Comparison of ENCODE assay signal across 2 cellular contexts in the genomic region with DNA sequence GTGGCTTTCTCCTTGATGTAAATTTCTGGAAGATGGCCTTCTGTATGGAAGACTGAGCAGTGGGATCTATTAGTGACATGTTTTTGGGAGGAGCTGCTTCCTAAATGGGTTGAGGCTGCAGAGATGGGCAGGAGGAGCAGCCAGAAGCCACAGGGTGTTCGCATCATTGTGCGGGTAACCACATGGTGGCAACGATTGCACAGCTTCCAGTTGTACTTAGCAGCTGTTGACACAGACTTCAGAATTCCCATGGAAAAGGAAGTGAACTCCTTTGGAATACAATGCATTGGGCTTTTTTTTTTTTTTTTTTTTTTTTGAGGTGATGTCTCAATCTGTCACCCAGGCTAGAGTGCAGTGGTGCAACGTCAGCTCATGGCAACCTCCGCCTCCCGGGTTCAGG.
TF ChIP-seq lines count a peak whose summit lies in the region.

No MANE protein-coding gene starts in this region.

TF ChIP-seq in GM12878, 131 proteins besides CTCF, POLR2A, EP300 and RAD21 (continued from another document):
- no peak for TF ChIP-seq CBX5 (IDR thresholded peaks at IDR 0.05; ENCODE audit: low read depth)

TF ChIP-seq in HepG2, 621 proteins besides CTCF, POLR2A, EP300 and RAD21 (continued from another document):
- TF ChIP-seq ELF3 (CRISPR knock-in tag; IDR thresholded peaks at IDR 0.05) (peak; percentile 64), NR2F6 (IDR thresholded peaks at IDR 0.05) (no peak), NR2F6 (CRISPR knock-in tag; IDR thresholded peaks at IDR 0.05) (peak; percentile 16; the same call in 1 of the 2 replicates), SAP130 (CRISPR knock-in tag; IDR thresholded peaks at IDR 0.05; ENCODE audit: low read depth) (peak; percentile 33; the same call in 1 of the 2 replicates), MIER3 (CRISPR knock-in tag; IDR thresholded peaks at IDR 0.05; ENCODE audit: borderline replicate concordance) (0 out of 2 replicates have a peak, but pooled peaks have one; percentile 34), SALL1 (CRISPR knock-in tag; IDR thresholded peaks at IDR 0.05) (0 out of 2 replicates have a peak, but pooled peaks have one; percentile 28), SOX13 (IDR thresholded peaks at IDR 0.05) (no peak), SOX13 (CRISPR knock-in tag; conservative IDR thresholded peaks at IDR 0.05 in 1 of 2, IDR thresholded peaks at IDR 0.05 in 1 of 2) (peak in 1 of 2 experiments; percentile 45; a peak in 1 of 4 replicates), ZNF331 (CRISPR knock-in tag; IDR thresholded peaks at IDR 0.05) (0 out of 2 replicates have a peak, but pooled peaks have one; percentile 21), NPAS2 (CRISPR knock-in tag; IDR thresholded peaks at IDR 0.05; ENCODE audit: borderline replicate concordance) (no peak), TBX2 (CRISPR knock-in tag; IDR thresholded peaks at IDR 0.05; ENCODE audit: borderline replicate concordance) (no peak), RARA (CRISPR knock-in tag; IDR thresholded peaks at IDR 0.05) (0 out of 2 replicates have a peak, but pooled peaks have one; percentile 14), NFKB2 (CRISPR knock-in tag; IDR thresholded peaks at IDR 0.05; ENCODE audit: borderline replicate concordance) (no peak), STAG1 (CRISPR knock-in tag; IDR thresholded peaks at IDR 0.05) (peak; percentile 87), JDP2 (CRISPR knock-in tag; IDR thresholded peaks at IDR 0.05; ENCODE audit: borderline replicate concordance) (no peak), SMC3 (IDR thresholded peaks at IDR 0.05; ENCODE audit: low read length) (peak; percentile 83), GABPB1 (CRISPR knock-in tag; IDR thresholded peaks at IDR 0.05) (no peak), SOX6 (IDR thresholded peaks at IDR 0.05) (no peak), SOX6 (CRISPR knock-in tag; IDR thresholded peaks at IDR 0.05) (peak; percentile 67; the same call in 1 of the 2 replicates), GABPA (IDR thresholded peaks at IDR 0.05; ENCODE audit: low read depth, low read length) (no peak), GABPA (CRISPR knock-in tag; IDR thresholded peaks at IDR 0.05; ENCODE audit: low read depth) (0 out of 2 replicates have a peak, but pooled peaks have one; percentile 9), ZNF619 (CRISPR knock-in tag; IDR thresholded peaks at IDR 0.05) (no peak), PAWR (CRISPR knock-in tag; IDR thresholded peaks at IDR 0.05; ENCODE audit: borderline replicate concordance) (no peak), RXRB (CRISPR knock-in tag; IDR thresholded peaks at IDR 0.05; ENCODE audit: borderline replicate concordance) (0 out of 2 replicates have a peak, but pooled peaks have one; percentile 27), TEAD3 (CRISPR knock-in tag; optimal IDR thresholded peaks at IDR 0.05; ENCODE audit: borderline replicate concordance) (peak; percentile 38), CEBPG (CRISPR knock-in tag; IDR thresholded peaks at IDR 0.05) (0 out of 2 replicates have a peak, but pooled peaks have one; percentile 22), FOSL2 (CRISPR knock-in tag; IDR thresholded peaks at IDR 0.05) (0 out of 2 replicates have a peak, but pooled peaks have one; percentile 23), IRF2 (CRISPR knock-in tag; IDR thresholded peaks at IDR 0.05) (0 out of 2 replicates have a peak, but pooled peaks have one; percentile 20), CEBPB (IDR thresholded peaks at IDR 0.05; ENCODE audit: borderline replicate concordance, low read depth, low read length) (peak; percentile 14; the same call in 1 of the 2 replicates), ELF1 (CRISPR knock-in tag; IDR thresholded peaks at IDR 0.05) (0 out of 2 replicates have a peak, but pooled peaks have one; percentile 18), FOXO1 (CRISPR knock-in tag; IDR thresholded peaks at IDR 0.05) (peak; percentile 69; the same call in 1 of the 2 replicates), ETV5 (CRISPR knock-in tag; IDR thresholded peaks at IDR 0.05; ENCODE audit: borderline replicate concordance) (peak; percentile 23; the same call in 1 of the 2 replicates), FOXK1 (CRISPR knock-in tag; IDR thresholded peaks at IDR 0.05; ENCODE audit: borderline replicate concordance, low read depth) (peak; percentile 44; the same call in 1 of the 2 replicates)
- TF ChIP-seq, protein P1, sequence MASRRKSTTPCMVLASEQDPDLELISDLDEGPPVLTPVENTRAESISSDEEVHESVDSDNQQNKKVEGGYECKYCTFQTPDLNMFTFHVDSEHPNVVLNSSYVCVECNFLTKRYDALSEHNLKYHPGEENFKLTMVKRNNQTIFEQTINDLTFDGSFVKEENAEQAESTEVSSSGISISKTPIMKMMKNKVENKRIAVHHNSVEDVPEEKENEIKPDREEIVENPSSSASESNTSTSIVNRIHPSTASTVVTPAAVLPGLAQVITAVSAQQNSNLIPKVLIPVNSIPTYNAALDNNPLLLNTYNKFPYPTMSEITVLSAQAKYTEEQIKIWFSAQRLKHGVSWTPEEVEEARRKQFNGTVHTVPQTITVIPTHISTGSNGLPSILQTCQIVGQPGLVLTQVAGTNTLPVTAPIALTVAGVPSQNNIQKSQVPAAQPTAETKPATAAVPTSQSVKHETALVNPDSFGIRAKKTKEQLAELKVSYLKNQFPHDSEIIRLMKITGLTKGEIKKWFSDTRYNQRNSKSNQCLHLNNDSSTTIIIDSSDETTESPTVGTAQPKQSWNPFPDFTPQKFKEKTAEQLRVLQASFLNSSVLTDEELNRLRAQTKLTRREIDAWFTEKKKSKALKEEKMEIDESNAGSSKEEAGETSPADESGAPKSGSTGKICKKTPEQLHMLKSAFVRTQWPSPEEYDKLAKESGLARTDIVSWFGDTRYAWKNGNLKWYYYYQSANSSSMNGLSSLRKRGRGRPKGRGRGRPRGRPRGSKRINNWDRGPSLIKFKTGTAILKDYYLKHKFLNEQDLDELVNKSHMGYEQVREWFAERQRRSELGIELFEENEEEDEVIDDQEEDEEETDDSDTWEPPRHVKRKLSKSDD (CRISPR knock-in tag; IDR thresholded peaks at IDR 0.05; ENCODE audit: low read depth), result no peak
- TF ChIP-seq, protein P2, sequence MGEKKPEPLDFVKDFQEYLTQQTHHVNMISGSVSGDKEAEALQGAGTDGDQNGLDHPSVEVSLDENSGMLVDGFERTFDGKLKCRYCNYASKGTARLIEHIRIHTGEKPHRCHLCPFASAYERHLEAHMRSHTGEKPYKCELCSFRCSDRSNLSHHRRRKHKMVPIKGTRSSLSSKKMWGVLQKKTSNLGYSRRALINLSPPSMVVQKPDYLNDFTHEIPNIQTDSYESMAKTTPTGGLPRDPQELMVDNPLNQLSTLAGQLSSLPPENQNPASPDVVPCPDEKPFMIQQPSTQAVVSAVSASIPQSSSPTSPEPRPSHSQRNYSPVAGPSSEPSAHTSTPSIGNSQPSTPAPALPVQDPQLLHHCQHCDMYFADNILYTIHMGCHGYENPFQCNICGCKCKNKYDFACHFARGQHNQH (CRISPR knock-in tag; IDR thresholded peaks at IDR 0.05), result 0 out of 2 replicates have a peak, but pooled peaks have one; percentile 40
- TF ChIP-seq, protein P3, sequence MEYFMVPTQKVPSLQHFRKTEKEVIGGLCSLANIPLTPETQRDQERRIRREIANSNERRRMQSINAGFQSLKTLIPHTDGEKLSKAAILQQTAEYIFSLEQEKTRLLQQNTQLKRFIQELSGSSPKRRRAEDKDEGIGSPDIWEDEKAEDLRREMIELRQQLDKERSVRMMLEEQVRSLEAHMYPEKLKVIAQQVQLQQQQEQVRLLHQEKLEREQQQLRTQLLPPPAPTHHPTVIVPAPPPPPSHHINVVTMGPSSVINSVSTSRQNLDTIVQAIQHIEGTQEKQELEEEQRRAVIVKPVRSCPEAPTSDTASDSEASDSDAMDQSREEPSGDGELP (IDR thresholded peaks at IDR 0.05; ENCODE audit: borderline replicate concordance, low read depth), result peak; percentile 42; the same call in 1 of the 2 replicates
- TF ChIP-seq, protein P4, sequence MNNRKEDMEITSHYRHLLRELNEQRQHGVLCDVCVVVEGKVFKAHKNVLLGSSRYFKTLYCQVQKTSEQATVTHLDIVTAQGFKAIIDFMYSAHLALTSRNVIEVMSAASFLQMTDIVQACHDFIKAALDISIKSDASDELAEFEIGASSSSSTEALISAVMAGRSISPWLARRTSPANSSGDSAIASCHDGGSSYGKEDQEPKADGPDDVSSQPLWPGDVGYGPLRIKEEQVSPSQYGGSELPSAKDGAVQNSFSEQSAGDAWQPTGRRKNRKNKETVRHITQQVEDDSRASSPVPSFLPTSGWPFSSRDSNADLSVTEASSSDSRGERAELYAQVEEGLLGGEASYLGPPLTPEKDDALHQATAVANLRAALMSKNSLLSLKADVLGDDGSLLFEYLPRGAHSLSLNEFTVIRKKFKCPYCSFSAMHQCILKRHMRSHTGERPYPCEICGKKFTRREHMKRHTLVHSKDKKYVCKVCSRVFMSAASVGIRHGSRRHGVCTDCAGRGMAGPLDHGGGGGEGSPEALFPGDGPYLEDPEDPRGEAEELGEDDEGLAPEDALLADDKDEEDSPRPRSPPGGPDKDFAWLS (CRISPR knock-in tag; IDR thresholded peaks at IDR 0.05; ENCODE audit: borderline replicate concordance), result no peak
- TF ChIP-seq, protein P5, sequence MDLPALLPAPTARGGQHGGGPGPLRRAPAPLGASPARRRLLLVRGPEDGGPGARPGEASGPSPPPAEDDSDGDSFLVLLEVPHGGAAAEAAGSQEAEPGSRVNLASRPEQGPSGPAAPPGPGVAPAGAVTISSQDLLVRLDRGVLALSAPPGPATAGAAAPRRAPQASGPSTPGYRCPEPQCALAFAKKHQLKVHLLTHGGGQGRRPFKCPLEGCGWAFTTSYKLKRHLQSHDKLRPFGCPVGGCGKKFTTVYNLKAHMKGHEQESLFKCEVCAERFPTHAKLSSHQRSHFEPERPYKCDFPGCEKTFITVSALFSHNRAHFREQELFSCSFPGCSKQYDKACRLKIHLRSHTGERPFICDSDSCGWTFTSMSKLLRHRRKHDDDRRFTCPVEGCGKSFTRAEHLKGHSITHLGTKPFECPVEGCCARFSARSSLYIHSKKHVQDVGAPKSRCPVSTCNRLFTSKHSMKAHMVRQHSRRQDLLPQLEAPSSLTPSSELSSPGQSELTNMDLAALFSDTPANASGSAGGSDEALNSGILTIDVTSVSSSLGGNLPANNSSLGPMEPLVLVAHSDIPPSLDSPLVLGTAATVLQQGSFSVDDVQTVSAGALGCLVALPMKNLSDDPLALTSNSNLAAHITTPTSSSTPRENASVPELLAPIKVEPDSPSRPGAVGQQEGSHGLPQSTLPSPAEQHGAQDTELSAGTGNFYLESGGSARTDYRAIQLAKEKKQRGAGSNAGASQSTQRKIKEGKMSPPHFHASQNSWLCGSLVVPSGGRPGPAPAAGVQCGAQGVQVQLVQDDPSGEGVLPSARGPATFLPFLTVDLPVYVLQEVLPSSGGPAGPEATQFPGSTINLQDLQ (CRISPR knock-in tag; IDR thresholded peaks at IDR 0.05), result no peak
- TF ChIP-seq, protein P6, sequence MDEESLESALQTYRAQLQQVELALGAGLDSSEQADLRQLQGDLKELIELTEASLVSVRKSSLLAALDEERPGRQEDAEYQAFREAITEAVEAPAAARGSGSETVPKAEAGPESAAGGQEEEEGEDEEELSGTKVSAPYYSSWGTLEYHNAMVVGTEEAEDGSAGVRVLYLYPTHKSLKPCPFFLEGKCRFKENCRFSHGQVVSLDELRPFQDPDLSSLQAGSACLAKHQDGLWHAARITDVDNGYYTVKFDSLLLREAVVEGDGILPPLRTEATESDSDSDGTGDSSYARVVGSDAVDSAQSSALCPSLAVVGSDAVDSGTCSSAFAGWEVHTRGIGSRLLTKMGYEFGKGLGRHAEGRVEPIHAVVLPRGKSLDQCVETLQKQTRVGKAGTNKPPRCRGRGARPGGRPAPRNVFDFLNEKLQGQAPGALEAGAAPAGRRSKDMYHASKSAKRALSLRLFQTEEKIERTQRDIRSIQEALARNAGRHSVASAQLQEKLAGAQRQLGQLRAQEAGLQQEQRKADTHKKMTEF (CRISPR knock-in tag; IDR thresholded peaks at IDR 0.05), result 0 out of 2 replicates have a peak, but pooled peaks have one; percentile 21
- TF ChIP-seq, protein P7, sequence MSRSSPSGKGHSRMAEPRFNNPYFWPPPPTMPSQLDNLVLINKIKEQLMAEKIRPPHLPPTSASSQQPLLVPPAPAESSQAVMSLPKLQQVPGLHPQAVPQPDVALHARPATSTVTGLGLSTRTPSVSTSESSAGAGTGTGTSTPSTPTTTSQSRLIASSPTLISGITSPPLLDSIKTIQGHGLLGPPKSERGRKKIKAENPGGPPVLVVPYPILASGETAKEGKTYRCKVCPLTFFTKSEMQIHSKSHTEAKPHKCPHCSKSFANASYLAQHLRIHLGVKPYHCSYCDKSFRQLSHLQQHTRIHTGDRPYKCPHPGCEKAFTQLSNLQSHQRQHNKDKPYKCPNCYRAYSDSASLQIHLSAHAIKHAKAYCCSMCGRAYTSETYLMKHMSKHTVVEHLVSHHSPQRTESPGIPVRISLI (CRISPR knock-in tag; IDR thresholded peaks at IDR 0.05; ENCODE audit: borderline replicate concordance), result peak; percentile 85
- TF ChIP-seq, protein P8, sequence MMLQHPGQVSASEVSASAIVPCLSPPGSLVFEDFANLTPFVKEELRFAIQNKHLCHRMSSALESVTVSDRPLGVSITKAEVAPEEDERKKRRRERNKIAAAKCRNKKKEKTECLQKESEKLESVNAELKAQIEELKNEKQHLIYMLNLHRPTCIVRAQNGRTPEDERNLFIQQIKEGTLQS (CRISPR knock-in tag; IDR thresholded peaks at IDR 0.05), result no peak
- TF ChIP-seq, protein P9, sequence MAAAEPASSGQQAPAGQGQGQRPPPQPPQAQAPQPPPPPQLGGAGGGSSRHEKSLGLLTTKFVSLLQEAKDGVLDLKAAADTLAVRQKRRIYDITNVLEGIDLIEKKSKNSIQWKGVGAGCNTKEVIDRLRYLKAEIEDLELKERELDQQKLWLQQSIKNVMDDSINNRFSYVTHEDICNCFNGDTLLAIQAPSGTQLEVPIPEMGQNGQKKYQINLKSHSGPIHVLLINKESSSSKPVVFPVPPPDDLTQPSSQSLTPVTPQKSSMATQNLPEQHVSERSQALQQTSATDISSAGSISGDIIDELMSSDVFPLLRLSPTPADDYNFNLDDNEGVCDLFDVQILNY (CRISPR knock-in tag; conservative IDR thresholded peaks at IDR 0.05), result no peak
- TF ChIP-seq, protein P10, sequence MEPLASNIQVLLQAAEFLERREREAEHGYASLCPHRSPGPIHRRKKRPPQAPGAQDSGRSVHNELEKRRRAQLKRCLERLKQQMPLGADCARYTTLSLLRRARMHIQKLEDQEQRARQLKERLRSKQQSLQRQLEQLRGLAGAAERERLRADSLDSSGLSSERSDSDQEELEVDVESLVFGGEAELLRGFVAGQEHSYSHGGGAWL (CRISPR knock-in tag; IDR thresholded peaks at IDR 0.05), result no peak
